In genomic region chr19:50377517-50377916, GRCh38 we compare ENCODE assay signal across 13 cellular contexts. TPM values are rescaled to one million over a fixed set of nuclear protein-coding genes. Genes with fewer than 3 reads are reported as not detected.
A peak's percentile ranks its signal among the peaks of the same experiment; 100 is the strongest.
DNase-seq lines count a peak whose midpoint lies in the region; ATAC-seq and TF ChIP-seq lines count a peak whose summit lies in the region.
"Had no signal": no experiment of that assay in that cellular context is flagged by ENCODE, and none has a peak within 500 bp of the region (broad histone marks: within the 10 kb centered on the region; RNA-seq: fewer than 3 reads in every experiment).

No MANE protein-coding gene starts in this region.

- no peak for TF ChIP-seq POLR2A in uterus (IDR thresholded peaks at IDR 0.05)

- no TSS peak for BruUV-seq in PC-9 (replicated peaks; lab: Mats Ljungman, UMichigan)

- no peak for TF ChIP-seq CTCF in PC-9 (conservative IDR thresholded peaks at IDR 0.05)
- TF ChIP-seq CTCF in progenitor cell of endocrine pancreas (IDR thresholded peaks at IDR 0.05; ENCODE audit: unreplicated experiment): no peak
- no peak for TF ChIP-seq CTCF in uterus (IDR thresholded peaks at IDR 0.05)

- POLR2A ChIA-PET in PC-9 (lab: Charles Lee; ENCODE audit: unreplicated experiment): no interaction called here

- H3K36me3 Mint-ChIP-seq in T-helper 2 cell treated with Interferon-gamma antibody and Interleukin-4, amounts not matched to agents 5 μg/mL and 100 μg/mL, for 36 hours (ENCODE audit: low read depth): peaks cover 38% of the 10 kb centered on the region
- peaks cover 53% of the 10 kb centered on the region for H3K36me3 Mint-ChIP-seq in effector memory CD8-positive, alpha-beta T cell (ENCODE audit: insufficient read depth)
- H3K36me3 Mint-ChIP-seq in progenitor cell of endocrine pancreas (ENCODE audit: insufficient read depth): peaks cover 21% of the 10 kb centered on the region

- H3K4me2 ChIP-seq in PC-9: peak overlapping the region; percentile 52

- H3K4me3 ChIP-seq in PC-9 (no peak overlapping the region), MG63 (no peak overlapping the region; the same call in 1 of the 2 replicates), uterus (peak overlapping the region in 1 of 2 donors; percentile 91)

- H3F3A ChIP-seq in PC-9 (ENCODE audit: insufficient read depth, low read depth): peaks cover 15% of the 10 kb centered on the region

- intact Hi-C loops in PC-9 (cut with micrococcal nuclease; ENCODE audit: unreplicated experiment) (loop anchor here (2.0 kb wide), 1 partner anchor 133 kb away; the partner anchor contains the start of gene JOSD2), uterus (cut with DNase I; ENCODE audit: low total_unique reads) (loop anchor here (10.0 kb wide), 1 partner anchor 407 kb away; no protein-coding TSS in a partner anchor)

- H3K9me2 ChIP-seq in PC-9 (ENCODE audit: insufficient read depth): no peaks in the 10 kb centered on the region

- H3K4me1 ChIP-seq in PC-9 (replicated peaks; ENCODE audit: insufficient read depth): 0 out of 2 replicates have a peak, but pooled peaks cover 6% of the 10 kb centered on the region
- no peaks in the 10 kb centered on the region for H3K4me1 ChIP-seq in uterus

- H3K79me2 ChIP-seq in PC-9 (ENCODE audit: low read depth): peaks cover 12% of the 10 kb centered on the region

- H3K36me3 ChIP-seq in PC-9 (ENCODE audit: low read depth): peaks cover 28% of the 10 kb centered on the region
- H3K36me3 ChIP-seq in MG63: peaks cover 54% of the 10 kb centered on the region
- H3K36me3 ChIP-seq in uterus: no peaks in the 10 kb centered on the region

- no peaks in the 10 kb centered on the region for H3K27me3 ChIP-seq in PC-9 (ENCODE audit: insufficient read depth, low read depth)
- no peaks in the 10 kb centered on the region for H3K27me3 ChIP-seq in MG63
- no peaks in the 10 kb centered on the region for H3K27me3 ChIP-seq in uterus

- H3K4me3 Mint-ChIP-seq in T-helper 2 cell treated with Interferon-gamma antibody and Interleukin-4, amounts not matched to agents 5 μg/mL and 100 μg/mL, for 36 hours: peak overlapping the region; percentile 88
- peak overlapping the region; percentile 94 to 98 for H3K4me3 Mint-ChIP-seq in effector memory CD8-positive, alpha-beta T cell
- H3K4me3 Mint-ChIP-seq in progenitor cell of endocrine pancreas (ENCODE audit: low read depth): peak overlapping the region; percentile 66

- no peak for ATAC-seq in effector memory CD8-positive, alpha-beta T cell (replicated peaks)

- no peak overlapping the region for H2AFZ ChIP-seq in PC-9

- no peak overlapping the region for H3K27ac Mint-ChIP-seq in T-helper 2 cell treated with Interferon-gamma antibody and Interleukin-4, amounts not matched to agents 5 μg/mL and 100 μg/mL, for 36 hours
- peak overlapping the region; percentile 99 for H3K27ac Mint-ChIP-seq in effector memory CD8-positive, alpha-beta T cell
- no peak overlapping the region for H3K27ac Mint-ChIP-seq in progenitor cell of endocrine pancreas

- H3K27me3 Mint-ChIP-seq in T-helper 2 cell treated with Interferon-gamma antibody and Interleukin-4, amounts not matched to agents 5 μg/mL and 100 μg/mL, for 36 hours (ENCODE audit: low read depth): no peaks in the 10 kb centered on the region
- H3K27me3 Mint-ChIP-seq in effector memory CD8-positive, alpha-beta T cell: no peaks in the 10 kb centered on the region
- no peaks in the 10 kb centered on the region for H3K27me3 Mint-ChIP-seq in progenitor cell of endocrine pancreas
- H3K27me3 Mint-ChIP-seq: activated naive CD8-positive, alpha-beta T cell had no signal

- H3K9me3 ChIP-seq in PC-9 (ENCODE audit: insufficient read depth, low read depth) (no peaks in the 10 kb centered on the region), MG63 (no peaks in the 10 kb centered on the region), uterus (no peaks in the 10 kb centered on the region)

- H3K9me3 Mint-ChIP-seq in T-helper 2 cell treated with Interferon-gamma antibody and Interleukin-4, amounts not matched to agents 5 μg/mL and 100 μg/mL, for 36 hours: no peaks in the 10 kb centered on the region
- H3K9me3 Mint-ChIP-seq in effector memory CD8-positive, alpha-beta T cell: no peaks in the 10 kb centered on the region
- no peaks in the 10 kb centered on the region for H3K9me3 Mint-ChIP-seq in progenitor cell of endocrine pancreas (ENCODE audit: low read depth)

- DNase-seq in T-helper 2 cell treated with Interferon-gamma antibody and Interleukin-4, amounts not matched to agents 5 μg/mL and 100 μg/mL, for 36 hours (ENCODE audit: low spot score): no peak
- no peak for DNase-seq in T-helper 2 cell
- DNase-seq in PC-9: no peak
- no peak for DNase-seq in effector memory CD8-positive, alpha-beta T cell
- DNase-seq in progenitor cell of endocrine pancreas (ENCODE audit: low spot score, unreplicated experiment): no peak
- DNase-seq in MG63: no peak
- DNase-seq in NK-92 (lab: John Stamatoyannopoulos, UW; ENCODE audit: unreplicated experiment): no peak
- DNase-seq in uterus: no peak
- DNase-seq: foreskin melanocyte had no signal

- peaks cover 13% of the 10 kb centered on the region for H3K4me1 Mint-ChIP-seq in T-helper 2 cell treated with Interferon-gamma antibody and Interleukin-4, amounts not matched to agents 5 μg/mL and 100 μg/mL, for 36 hours (ENCODE audit: low read depth)
- peaks cover 17 to 27% of the 10 kb centered on the region in 2 donors for H3K4me1 Mint-ChIP-seq in effector memory CD8-positive, alpha-beta T cell (ENCODE audit: low read depth in 2 of 2)
- H3K4me1 Mint-ChIP-seq in progenitor cell of endocrine pancreas (ENCODE audit: low read depth): peaks cover 2% of the 10 kb centered on the region

- CTCF ChIA-PET in PC-9 (lab: Charles Lee): interaction anchor here (0.5 kb wide), 1 partner anchor 211 kb away, joined by 3 read pairs; no protein-coding TSS in a partner anchor

- H3K27ac ChIP-seq in PC-9: no peak overlapping the region
- peak overlapping the region in 1 of 2 donors; percentile 100 for H3K27ac ChIP-seq in uterus
- H3K27ac ChIP-seq: KMS-11 had no signal

- H4K20me1 ChIP-seq in PC-9 (ENCODE audit: insufficient read depth): peaks cover 25% of the 10 kb centered on the region

RNA-seq across cellular contexts. Expression of gene NR1H2, which starts 1.3 kb away (rescaled TPM):
- total RNA-seq in PC-9 (2021) (77.5 and 81.7 TPM in 2 replicates), progenitor cell of endocrine pancreas (28.3 and 29.1 TPM in 2 replicates), uterus (100 to 1,000 TPM in 1 of 4 donors, 10 to 100 TPM in 3; 45.3 to 115 (median 61.4) TPM)
- 113 and 173 TPM in 2 replicates for total RNA-seq in MG63 (2014; rRNA removed; shearing (Covaris generic); ENCODE audit: low replicate concordance)

RNA-seq across cellular contexts. Expression of gene POLD1, which starts 6.6 kb away (rescaled TPM):
- total RNA-seq in PC-9 (2021) (91.2 and 101 TPM in 2 replicates), progenitor cell of endocrine pancreas (91.4 and 99.5 TPM in 2 replicates), uterus (10 to 100 TPM; 10.6 to 47.9 (median 24.0) TPM)
- 44.1 and 117 TPM in 2 replicates for total RNA-seq in MG63 (2014; rRNA removed; shearing (Covaris generic); ENCODE audit: low replicate concordance)

RNA-seq across cellular contexts. Expression of gene NAPSA, which starts 12.1 kb away (rescaled TPM):
- total RNA-seq in PC-9 (2021) (1.7 and 1.8 TPM in 2 replicates), progenitor cell of endocrine pancreas (2.3 and 2.7 TPM in 2 replicates), uterus (1 to 10 TPM in 2 of 4 donors, not detected in 2; 1.4 to 1.5 TPM)
- 1.5 TPM in 1 of 2 replicates, not detected in the other for total RNA-seq in MG63 (2014; rRNA removed; shearing (Covaris generic); ENCODE audit: low replicate concordance)
- total RNA-seq: dermis blood vessel endothelial cell had no signal

RNA-seq across cellular contexts. Expression of gene SPIB, which starts 41.2 kb away (rescaled TPM):
- total RNA-seq in PC-9 (2021) (0.83 TPM in 1 of 2 replicates, not detected in the other), progenitor cell of endocrine pancreas (1.7 and 2.5 TPM in 2 replicates), uterus (1 to 10 TPM in 1 of 4 donors, under 1 TPM in 1, not detected in 2; under 0.01 to 2.1 TPM)
- total RNA-seq in MG63 (2014; rRNA removed; shearing (Covaris generic); ENCODE audit: low replicate concordance): not detected in 2 replicates
- total RNA-seq: dermis blood vessel endothelial cell, left cardiac atrium had no signal

RNA-seq across cellular contexts. Expression of gene KCNC3, which starts 48.3 kb away (rescaled TPM):
- total RNA-seq in PC-9 (2021) (9.0 and 9.4 TPM in 2 replicates), progenitor cell of endocrine pancreas (19.8 and 23.6 TPM in 2 replicates), uterus (1 to 10 TPM in 1 of 4 donors, under 1 TPM in 2, not detected in 1; 0.26 to 2.4 (median 0.85) TPM)
- total RNA-seq in MG63 (2014; rRNA removed; shearing (Covaris generic); ENCODE audit: low replicate concordance): not detected in 2 replicates

Comparison
In these comparisons a context has a peak if more than half of its experiments do, and no peak if none do; other contexts are left out.
1. H3K27ac Mint-ChIP-seq: peak in effector memory CD8-positive, alpha-beta T cell (2 of 2); none in T-helper 2 cell treated with Interferon-gamma antibody and Interleukin-4, amounts not matched to agents 5 μg/mL and 100 μg/mL, for 36 hours (single experiment) and progenitor cell of endocrine pancreas (single experiment).
2. Peak in every context shown above with its lines, with median percentiles within 50 percentile points of each other: H3K4me3 Mint-ChIP-seq.